Comparison of ENCODE assay signal across 1 cellular context in the genomic region with DNA sequence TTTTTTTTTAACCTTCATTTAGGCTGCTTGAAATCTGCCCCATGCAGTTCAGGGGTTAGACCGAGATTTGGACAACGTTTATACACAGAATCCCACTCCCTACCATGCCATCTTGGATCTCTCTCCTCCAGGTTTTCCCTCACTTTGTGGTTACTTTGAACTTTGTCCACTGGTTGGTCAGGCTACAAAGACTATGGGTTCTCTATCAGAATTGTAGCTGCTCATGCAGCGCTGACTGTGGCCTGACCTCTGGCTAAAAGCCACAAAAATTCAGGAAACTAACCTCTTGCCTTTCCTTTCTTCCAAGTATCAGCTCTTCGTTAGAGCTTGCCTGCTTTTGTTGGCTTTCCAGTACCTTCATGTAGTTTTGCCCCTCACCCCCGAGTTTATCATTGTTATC.
TF ChIP-seq lines count a peak whose summit lies in the region.

No MANE protein-coding gene starts in this region.

TF ChIP-seq in HepG2, 621 proteins besides CTCF, POLR2A, EP300 and RAD21 (continued from another document):
- TF ChIP-seq CHD2 (IDR thresholded peaks at IDR 0.05; ENCODE audit: low read depth, low read length): no peak
- no peak for TF ChIP-seq ZNF296 (CRISPR knock-in tag; conservative IDR thresholded peaks at IDR 0.05)
- TF ChIP-seq ZBTB7A (CRISPR knock-in tag; IDR thresholded peaks at IDR 0.05): no peak
- TF ChIP-seq, protein P1, sequence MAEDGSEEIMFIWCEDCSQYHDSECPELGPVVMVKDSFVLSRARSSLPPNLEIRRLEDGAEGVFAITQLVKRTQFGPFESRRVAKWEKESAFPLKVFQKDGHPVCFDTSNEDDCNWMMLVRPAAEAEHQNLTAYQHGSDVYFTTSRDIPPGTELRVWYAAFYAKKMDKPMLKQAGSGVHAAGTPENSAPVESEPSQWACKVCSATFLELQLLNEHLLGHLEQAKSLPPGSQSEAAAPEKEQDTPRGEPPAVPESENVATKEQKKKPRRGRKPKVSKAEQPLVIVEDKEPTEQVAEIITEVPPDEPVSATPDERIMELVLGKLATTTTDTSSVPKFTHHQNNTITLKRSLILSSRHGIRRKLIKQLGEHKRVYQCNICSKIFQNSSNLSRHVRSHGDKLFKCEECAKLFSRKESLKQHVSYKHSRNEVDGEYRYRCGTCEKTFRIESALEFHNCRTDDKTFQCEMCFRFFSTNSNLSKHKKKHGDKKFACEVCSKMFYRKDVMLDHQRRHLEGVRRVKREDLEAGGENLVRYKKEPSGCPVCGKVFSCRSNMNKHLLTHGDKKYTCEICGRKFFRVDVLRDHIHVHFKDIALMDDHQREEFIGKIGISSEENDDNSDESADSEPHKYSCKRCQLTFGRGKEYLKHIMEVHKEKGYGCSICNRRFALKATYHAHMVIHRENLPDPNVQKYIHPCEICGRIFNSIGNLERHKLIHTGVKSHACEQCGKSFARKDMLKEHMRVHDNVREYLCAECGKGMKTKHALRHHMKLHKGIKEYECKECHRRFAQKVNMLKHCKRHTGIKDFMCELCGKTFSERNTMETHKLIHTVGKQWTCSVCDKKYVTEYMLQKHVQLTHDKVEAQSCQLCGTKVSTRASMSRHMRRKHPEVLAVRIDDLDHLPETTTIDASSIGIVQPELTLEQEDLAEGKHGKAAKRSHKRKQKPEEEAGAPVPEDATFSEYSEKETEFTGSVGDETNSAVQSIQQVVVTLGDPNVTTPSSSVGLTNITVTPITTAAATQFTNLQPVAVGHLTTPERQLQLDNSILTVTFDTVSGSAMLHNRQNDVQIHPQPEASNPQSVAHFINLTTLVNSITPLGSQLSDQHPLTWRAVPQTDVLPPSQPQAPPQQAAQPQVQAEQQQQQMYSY (CRISPR knock-in tag; IDR thresholded peaks at IDR 0.05): peak; percentile 91
- peak; percentile 21; the same call in 1 of the 2 replicates for TF ChIP-seq HNF4G (IDR thresholded peaks at IDR 0.05; ENCODE audit: borderline replicate concordance, low read depth, low read length)
- TF ChIP-seq HNF4G (CRISPR knock-in tag; IDR thresholded peaks at IDR 0.05; ENCODE audit: borderline replicate concordance, low read depth): no peak
- TF ChIP-seq PTBP1 (IDR thresholded peaks at IDR 0.05; ENCODE audit: low read depth, low read length, poor library complexity, severe bottlenecking): no peak
- TF ChIP-seq HNF4A (CRISPR knock-in tag; IDR thresholded peaks at IDR 0.05): peak; percentile 21; the same call in 1 of the 2 replicates
